ENCODE assay signal across 8 cellular contexts in genomic region chr1:66335859-66336640, GRCh38.
A peak's percentile ranks its signal among the peaks of the same experiment; 100 is the strongest.
DNase-seq lines count a peak whose midpoint lies in the region; ATAC-seq, FAIRE-seq and TF ChIP-seq lines count a peak whose summit lies in the region.

No MANE protein-coding gene starts in this region.

- no peak overlapping the region for H2AFZ ChIP-seq in HepG2 (ENCODE audit: low read length)

- H3K9ac ChIP-seq in liver (ENCODE audit: low read depth in 1 of 2, low read length in 2 of 2): no peak overlapping the region
- no peak overlapping the region for H3K9ac ChIP-seq in HepG2 (ENCODE audit: insufficient read depth, low read depth, low read length)

- H4K20me1 ChIP-seq in HepG2 (ENCODE audit: insufficient read depth, low read length): no peaks in the 10 kb centered on the region

- DNase-seq in HepG2 (ENCODE audit: low spot score) (no peak), choroid plexus epithelial cell (ENCODE audit: low read depth) (peak; percentile 94), mucosa of gallbladder (ENCODE audit: low spot score) (peak; percentile 72), SK-N-DZ (ENCODE audit: low spot score) (no peak)
- peak; percentile 67 for DNase-seq in stimulated activated naive CD4-positive, alpha-beta T cell treated with Interleukin-2 at 50 U/mL for 16 hours (lab: John Stamatoyannopoulos, UW)

- H3K27me3 ChIP-seq in liver (ENCODE audit: control insufficient read depth in 4 of 4, insufficient read depth in 4 of 4, low read length in 3 of 4) (no peaks in the 10 kb centered on the region), HepG2 (ENCODE audit: control insufficient read depth in 1 of 2, insufficient read depth in 2 of 2, low read length in 2 of 2) (peaks cover 0 to 2% of the 10 kb centered on the region in 2 experiments; a peak in 1 of 5 replicates)

- no peak for TF ChIP-seq EP300 in HepG2 (IDR thresholded peaks at IDR 0.05; ENCODE audit: low read depth in 2 of 2, low read length in 2 of 2)
- no peak for TF ChIP-seq EP300 in HepG2 (CRISPR knock-in tag; IDR thresholded peaks at IDR 0.05; ENCODE audit: borderline replicate concordance)

- no peaks in the 10 kb centered on the region for H3K79me2 ChIP-seq in HepG2 (ENCODE audit: insufficient read depth, low read length)

- intact Hi-C loops in HepG2 (cut with micrococcal nuclease; ENCODE audit: unreplicated experiment): no loop called here

- ATAC-seq in HepG2 (no peak), HG03439 (IDR thresholded peaks at IDR 0.05; ENCODE audit: unreplicated experiment) (peak; percentile 79)

- peak; percentile 26 to 28 for TF ChIP-seq RAD21 in liver (IDR thresholded peaks at IDR 0.05)
- TF ChIP-seq RAD21 in HepG2 (CRISPR knock-in tag; IDR thresholded peaks at IDR 0.05): no peak

- peaks cover 0 to 6% (median 2%) of the 10 kb centered on the region in 4 donors for H3K4me1 ChIP-seq in liver (ENCODE audit: control insufficient read depth in 4 of 4, insufficient read depth in 4 of 4, low read length in 3 of 4)
- H3K4me1 ChIP-seq in HepG2 (ENCODE audit: insufficient read depth, low read length): no peaks in the 10 kb centered on the region

- TF ChIP-seq POLR2A in HepG2 (IDR thresholded peaks at IDR 0.05; ENCODE audit: insufficient read depth in 1 of 2, low read depth in 2 of 2, low read length in 2 of 2): no peak

- no peak for TF ChIP-seq CTCF in liver (IDR thresholded peaks at IDR 0.05; ENCODE audit: low read depth, low read length, missing input control)
- no peak for TF ChIP-seq CTCF in HepG2 (CRISPR knock-in tag; IDR thresholded peaks at IDR 0.05)
- TF ChIP-seq CTCF in WI38 (IDR thresholded peaks at IDR 0.05; ENCODE audit: low read depth, low read length): no peak
- no peak for TF ChIP-seq CTCF in choroid plexus epithelial cell (conservative IDR thresholded peaks at IDR 0.05; ENCODE audit: low read depth, low read length)

- CTCF ChIA-PET in HepG2 (lab: Yijun Ruan, JAX; ENCODE audit: low intra/inter-chr PET ratio, low total read pairs): no interaction called here

- no peak overlapping the region for H3K4me2 ChIP-seq in HepG2 (ENCODE audit: low read depth, low read length)

- no peaks in the 10 kb centered on the region for H3K9me3 ChIP-seq in liver (ENCODE audit: control insufficient read depth in 4 of 4, low read length in 3 of 4)
- H3K9me3 ChIP-seq in HepG2 (ENCODE audit: low read length): no peaks in the 10 kb centered on the region

- H3K36me3 ChIP-seq in liver (ENCODE audit: control insufficient read depth in 4 of 4, insufficient read depth in 3 of 4, low read depth in 1 of 4, low read length in 3 of 4) (no peaks in the 10 kb centered on the region), HepG2 (replicated peaks in 1 of 2; ENCODE audit: control insufficient read depth in 1 of 2, insufficient read depth in 2 of 2, low read length in 2 of 2) (no peaks in the 10 kb centered on the region)

- POLR2A ChIA-PET in HepG2 (lab: Yijun Ruan, JAX): no interaction called here

- peak overlapping the region; percentile 71 to 73 for H3K27ac ChIP-seq in liver (ENCODE audit: low read depth in 1 of 2, low read length in 2 of 2)
- H3K27ac ChIP-seq in HepG2 (ENCODE audit: extremely low read length, insufficient read depth, low read length): no peak overlapping the region

- no TSS peak for BruUV-seq in HepG2 (replicated peaks; lab: Mats Ljungman, UMichigan)

- 56% methylated on average over 10 of the region's 10 CpGs for WGBS in liver
- WGBS in HepG2 (ENCODE audit: low lambda C conversion rate): 20% methylated on average over 10 of the region's 10 CpGs

- H3K4me3 ChIP-seq in liver (ENCODE audit: low read depth in 1 of 3, low read length in 3 of 3) (no peak overlapping the region), HepG2 (replicated peaks in 1 of 3; ENCODE audit: insufficient read depth in 1 of 3, low read depth in 2 of 3, low read length in 3 of 3) (no peak overlapping the region), WI38 (ENCODE audit: low read depth, low read length) (peak overlapping the region; percentile 29), choroid plexus epithelial cell (ENCODE audit: low read depth, low read length) (peak overlapping the region; percentile 59)

- no peak for FAIRE-seq in HepG2 (lab: Jason Lieb, UNC)

- in situ Hi-C loops in HepG2 (cut with HindIII; ENCODE audit: extremely low pct_ligation_motif_present, low pct_unique_long_range_greater_than_20kb): no loop called here

TF ChIP-seq in liver, 16 proteins besides CTCF, POLR2A, EP300 and RAD21:
- TF ChIP-seq JUND (IDR thresholded peaks at IDR 0.05) (peak in 1 of 2 donors; percentile 24), SP1 (IDR thresholded peaks at IDR 0.05) (peak; percentile 51), REST (IDR thresholded peaks at IDR 0.05) (no peak), ATF3 (IDR thresholded peaks at IDR 0.05) (no peak), RXRA (IDR thresholded peaks at IDR 0.05) (peak; percentile 27 to 60), NR2F2 (IDR thresholded peaks at IDR 0.05) (peak; percentile 96), YY1 (IDR thresholded peaks at IDR 0.05) (peak; percentile 66), MAX (IDR thresholded peaks at IDR 0.05) (no peak)

TF ChIP-seq in HepG2, 621 proteins besides CTCF, POLR2A, EP300 and RAD21 (continues in another document):
- TF ChIP-seq HMGA1 (CRISPR knock-in tag; conservative IDR thresholded peaks at IDR 0.05): no peak
- TF ChIP-seq BRCA1 (CRISPR knock-in tag; IDR thresholded peaks at IDR 0.05): no peak
- no peak for TF ChIP-seq ZNF362 (CRISPR knock-in tag; IDR thresholded peaks at IDR 0.05; ENCODE audit: borderline replicate concordance)
- no peak for TF ChIP-seq KLF12 (CRISPR knock-in tag; IDR thresholded peaks at IDR 0.05; ENCODE audit: borderline replicate concordance)
- no peak for TF ChIP-seq ZFP1 (CRISPR knock-in tag; IDR thresholded peaks at IDR 0.05)
- TF ChIP-seq ZBTB33 (CRISPR knock-in tag; IDR thresholded peaks at IDR 0.05): no peak
- no peak for TF ChIP-seq FOSL1 (CRISPR knock-in tag; IDR thresholded peaks at IDR 0.05; ENCODE audit: borderline replicate concordance)
- no peak for TF ChIP-seq ZNF83 (CRISPR knock-in tag; IDR thresholded peaks at IDR 0.05; ENCODE audit: borderline replicate concordance)
- no peak for TF ChIP-seq KLF6 (CRISPR knock-in tag; IDR thresholded peaks at IDR 0.05)
- TF ChIP-seq ZNF644 (CRISPR knock-in tag; IDR thresholded peaks at IDR 0.05; ENCODE audit: low read depth): no peak
- TF ChIP-seq AHR (CRISPR knock-in tag; IDR thresholded peaks at IDR 0.05): no peak
- TF ChIP-seq DDIT3 (CRISPR knock-in tag; IDR thresholded peaks at IDR 0.05): no peak
- no peak for TF ChIP-seq CREBL2 (CRISPR knock-in tag; IDR thresholded peaks at IDR 0.05; ENCODE audit: borderline replicate concordance)
- no peak for TF ChIP-seq PREB (CRISPR knock-in tag; IDR thresholded peaks at IDR 0.05)
- TF ChIP-seq ATM (IDR thresholded peaks at IDR 0.05; ENCODE audit: borderline replicate concordance): no peak
- no peak for TF ChIP-seq MTERF4 (CRISPR knock-in tag; IDR thresholded peaks at IDR 0.05)
- no peak for TF ChIP-seq ZBTB21 (CRISPR knock-in tag; IDR thresholded peaks at IDR 0.05)

Comparison
In these comparisons a context has a peak if more than half of its experiments do, and no peak if none do; other contexts are left out.
1. H3K4me3 ChIP-seq: peak in WI38 (single experiment) and choroid plexus epithelial cell (single experiment); none in liver (0 of 3) and HepG2 (0 of 3).
2. DNase-seq: peak in choroid plexus epithelial cell (single experiment), mucosa of gallbladder (single experiment) and stimulated activated naive CD4-positive, alpha-beta T cell treated with Interleukin-2 at 50 U/mL for 16 hours (single experiment); none in HepG2 (single experiment) and SK-N-DZ (single experiment).